ENCODE assay signal across 8 cellular contexts in genomic region chr16:88383401-88384221, GRCh38. TPM values are rescaled to one million over a fixed set of nuclear protein-coding genes. Genes with fewer than 3 reads are reported as not detected.
DNase-seq lines count a peak whose midpoint lies in the region; ATAC-seq and TF ChIP-seq lines count a peak whose summit lies in the region.

No MANE protein-coding gene starts in this region.

- ATAC-seq in HG03565 (IDR thresholded peaks at IDR 0.05; ENCODE audit: unreplicated experiment) (no peak), HG03159 (IDR thresholded peaks at IDR 0.05; ENCODE audit: unreplicated experiment) (no peak), GM18520 (IDR thresholded peaks at IDR 0.05; ENCODE audit: unreplicated experiment) (no peak), HG02610 (IDR thresholded peaks at IDR 0.05; ENCODE audit: unreplicated experiment) (no peak)

- H3K36me3 ChIP-seq in BLaER1: no peaks in the 10 kb centered on the region
- peaks cover 1% of the 10 kb centered on the region for H3K36me3 ChIP-seq in fibroblast of lung (ENCODE audit: control insufficient read depth, insufficient read depth, low read length)

- TF ChIP-seq CTCF in fibroblast of lung (conservative IDR thresholded peaks at IDR 0.05 in 1 of 2, IDR thresholded peaks at IDR 0.05 in 1 of 2; ENCODE audit: low read depth in 1 of 2, low read length in 2 of 2) (peak; percentile 60 to 66), neural crest cell (conservative IDR thresholded peaks at IDR 0.05) (peak; percentile 58)

- H4K20me1 ChIP-seq in BLaER1 (peaks cover 35% of the 10 kb centered on the region), fibroblast of lung (ENCODE audit: control insufficient read depth, extremely low read depth, insufficient read depth, low read length) (no peaks in the 10 kb centered on the region)

- H3K27ac ChIP-seq in BLaER1: no peak overlapping the region
- peak overlapping the region; percentile 62 for H3K27ac ChIP-seq in fibroblast of lung (ENCODE audit: insufficient read depth, low read length)

- H3K9ac ChIP-seq in BLaER1: no peak overlapping the region
- peak overlapping the region; percentile 82 for H3K9ac ChIP-seq in fibroblast of lung (ENCODE audit: insufficient read depth, low read length)

- no peak overlapping the region for H2AFZ ChIP-seq in fibroblast of lung (ENCODE audit: low read length)

- H3K9me3 ChIP-seq in BLaER1: no peaks in the 10 kb centered on the region
- no peaks in the 10 kb centered on the region for H3K9me3 ChIP-seq in fibroblast of lung (ENCODE audit: control insufficient read depth, insufficient read depth, low read depth, low read length)

- peak; percentile 2 for DNase-seq in NCI-H69 (lab: John Stamatoyannopoulos, UW)
- peak; percentile 48 to 58 for DNase-seq in fibroblast of lung (ENCODE audit: low read depth in 2 of 2)
- peak; percentile 45 for DNase-seq in neural crest cell (ENCODE audit: low read depth, low spot score)

- no peaks in the 10 kb centered on the region for H3K9me3 Mint-ChIP-seq in neural crest cell

- H3K79me2 ChIP-seq in fibroblast of lung (ENCODE audit: control insufficient read depth, insufficient read depth, low read length): peaks cover 12% of the 10 kb centered on the region

- H3K27ac Mint-ChIP-seq in neural crest cell (ENCODE audit: unreplicated experiment): no peak overlapping the region

- H3K4me3 Mint-ChIP-seq in neural crest cell: no peak overlapping the region

- H3K4me2 ChIP-seq in BLaER1 (peak overlapping the region; percentile 71), fibroblast of lung (ENCODE audit: extremely low read depth, insufficient read depth, low read length) (peak overlapping the region; percentile 90)

- peaks cover 64% of the 10 kb centered on the region for H3K27me3 ChIP-seq in BLaER1
- H3K27me3 ChIP-seq in fibroblast of lung (ENCODE audit: control insufficient read depth, insufficient read depth, low read length): no peaks in the 10 kb centered on the region

- H3K4me1 Mint-ChIP-seq in neural crest cell: peaks cover 10% of the 10 kb centered on the region

- H3K27me3 Mint-ChIP-seq in neural crest cell (ENCODE audit: low read depth): peaks cover 29% of the 10 kb centered on the region

- H3K4me1 ChIP-seq in BLaER1 (peaks cover 27% of the 10 kb centered on the region), fibroblast of lung (ENCODE audit: control insufficient read depth, extremely low read depth, insufficient read depth, low read length) (peaks cover 9% of the 10 kb centered on the region)

- no peaks in the 10 kb centered on the region for H3K36me3 Mint-ChIP-seq in neural crest cell (ENCODE audit: low read depth)

- H3K4me3 ChIP-seq in BLaER1: peak overlapping the region; percentile 57
- peak overlapping the region; percentile 63 to 71 (median 66) for H3K4me3 ChIP-seq in fibroblast of lung (replicated peaks in 1 of 4; ENCODE audit: control extremely low read depth in 1 of 4, insufficient read depth in 1 of 4, low read depth in 3 of 4, low read length in 4 of 4)

RNA-seq across cellular contexts. Expression of gene ZNF469, which starts 0.9 kb away (rescaled TPM):
- total RNA-seq in fibroblast of lung (1.3 and 1.5 TPM in 2 replicates), neural crest cell (0.52 and 0.58 TPM in 2 replicates)
- polyA plus RNA-seq in fibroblast of lung: 0.82 and 0.86 TPM in 2 replicates
- polyA plus RNA-seq in fibroblast of lung (2012): 2.8 and 4.1 TPM in 2 replicates
- polyA minus RNA-seq in fibroblast of lung (ENCODE audit: low replicate concordance): 4.6 and 6.7 TPM in 2 replicates

Comparison
In these comparisons a context has a peak if more than half of its experiments do, and no peak if none do; other contexts are left out.
1. DNase-seq: peak in every context shown above with its lines; median percentile 53 in fibroblast of lung; 45 in neural crest cell; 2 in NCI-H69.